ENCODE assay signal across 1 cellular context in genomic region chr11:86183694-86184093, GRCh38.
TF ChIP-seq lines count a peak whose summit lies in the region.

No MANE protein-coding gene starts in this region.

TF ChIP-seq in GM23338, 12 proteins besides CTCF, POLR2A, EP300 and RAD21 (continued from another document):
- no peak for TF ChIP-seq JUNB (IDR thresholded peaks at IDR 0.05; ENCODE audit: unreplicated experiment)
- TF ChIP-seq REST (IDR thresholded peaks at IDR 0.05; ENCODE audit: unreplicated experiment), result no peak
- no peak for TF ChIP-seq EZH2 (IDR thresholded peaks at IDR 0.05; ENCODE audit: low read depth, unreplicated experiment)
- TF ChIP-seq STAT1 (IDR thresholded peaks at IDR 0.05; ENCODE audit: unreplicated experiment), result no peak
- no peak for TF ChIP-seq CREB1 (CRISPR knock-in tag; IDR thresholded peaks at IDR 0.05; ENCODE audit: low read depth)
- no peak for TF ChIP-seq ZNF114 (CRISPR knock-in tag; IDR thresholded peaks at IDR 0.05)
